9 cellular contexts compared by ENCODE assay signal in genomic region chr6:118228856-118229255, GRCh38.
"Had no signal": no experiment of that assay in that cellular context is flagged by ENCODE, and none has a peak within 500 bp of the region (broad histone marks: within the 10 kb centered on the region; RNA-seq: fewer than 3 reads in every experiment).

No MANE protein-coding gene starts in this region.

- H3K36me3 ChIP-seq: HAP-1 had no signal

- H3K27ac Mint-ChIP-seq: HFFc6 had no signal

- DNase-seq: GOT3, H7, HFFc6, IMR-90, KG1 had no signal

- FAIRE-seq: HepG2, K562 had no signal

- H3K4me3 ChIP-seq: HAP-1, K562 had no signal

- H3K4me3 Mint-ChIP-seq: HFFc6 had no signal

- ATAC-seq: HCT116, HepG2, K562 had no signal
